Comparison of ENCODE assay signal across 8 cellular contexts in genomic region chr1:84573967-84574842, GRCh38. TPM values are rescaled to one million over a fixed set of nuclear protein-coding genes. Genes with fewer than 3 reads are reported as not detected.
DNase-seq lines count a peak whose midpoint lies in the region; ATAC-seq, FAIRE-seq and TF ChIP-seq lines count a peak whose summit lies in the region.

TSS of gene CTBS (minus strand) at chr1:84574440. CDS start at chr1:84574415, 25 bp downstream.

- H3K9me3 ChIP-seq in keratinocyte (ENCODE audit: control insufficient read depth, low read depth, low read length): no peaks in the 10 kb centered on the region

- peak within 1 kb of the TSS; percentile 98 for H3K27ac ChIP-seq in keratinocyte (ENCODE audit: control insufficient read depth, insufficient read depth, low read length)

- no peaks in the 10 kb centered on the region for H3K27me3 ChIP-seq in keratinocyte (ENCODE audit: control insufficient read depth, extremely low read depth, insufficient read depth, low read length)

- FAIRE-seq in keratinocyte (lab: Jason Lieb, UNC): no peak

- no peaks in the 10 kb centered on the region for H3K9me1 ChIP-seq in keratinocyte (ENCODE audit: control insufficient read depth, extremely low read depth, insufficient read depth, low read length)

- peak within 1 kb of the TSS; percentile 99 for H3K4me2 ChIP-seq in keratinocyte (ENCODE audit: control insufficient read depth, extremely low read depth, insufficient read depth, low read depth, low read length)

- H3K79me2 ChIP-seq in keratinocyte (ENCODE audit: control insufficient read depth, insufficient read depth, low read length): peaks cover 3% of the 10 kb centered on the region

- TF ChIP-seq CTCF in AG09319 (IDR thresholded peaks at IDR 0.05; ENCODE audit: low read depth, low read length): no peak
- no peak for TF ChIP-seq CTCF in keratinocyte (optimal IDR thresholded peaks at IDR 0.05 in 1 of 3, IDR thresholded peaks at IDR 0.05 in 1 of 3, conservative IDR thresholded peaks at IDR 0.05 in 1 of 3; ENCODE audit: extremely low read depth in 1 of 3, insufficient read depth in 2 of 3, low read length in 3 of 3)

- H2AFZ ChIP-seq in keratinocyte (ENCODE audit: control insufficient read depth, low read length): peak within 1 kb of the TSS; percentile 97

- dilution Hi-C loops in keratinocyte (cut with MboI; ENCODE audit: extremely low pct_ligation_motif_present, low sequenced_read_pairs): no loop called here

- peak; percentile 85 for ATAC-seq in GM19023 (IDR thresholded peaks at IDR 0.05; ENCODE audit: unreplicated experiment)
- peak; percentile 85 for ATAC-seq in HG03196 (IDR thresholded peaks at IDR 0.05; ENCODE audit: unreplicated experiment)

- peak within 1 kb of the TSS; percentile 75 to 93 (median 91) for H3K4me3 ChIP-seq in keratinocyte (ENCODE audit: control insufficient read depth in 2 of 3, extremely low read depth in 1 of 3, insufficient read depth in 2 of 3, low read depth in 1 of 3, low read length in 3 of 3)

- no peaks in the 10 kb centered on the region for H4K20me1 ChIP-seq in keratinocyte (ENCODE audit: control insufficient read depth, extremely low read depth, insufficient read depth, low read length)

- DNase-seq in AG09319 (ENCODE audit: extremely low read depth, low read depth) (peak; percentile 64), NCI-H345 treated with DMSO at 0.1 percent for 48 hours (lab: John Stamatoyannopoulos, UW; ENCODE audit: unreplicated experiment) (peak; percentile 74), cerebellar nuclear complex (lab: John Stamatoyannopoulos, UW) (peak; percentile 27 to 33), keratinocyte (ENCODE audit: low read depth, low spot score) (no peak)
- peak; percentile 86 for DNase-seq in activated CD4-positive, CD25-positive, alpha-beta regulatory T cell treated with anti-CD3 and anti-CD28 coated beads, Interleukin-2, amount 50 U/mL, for 72 hours
- peak; percentile 73 to 78 for DNase-seq in stimulated activated CD4-positive, alpha-beta T cell treated with anti-CD3 and anti-CD28 coated beads, Interleukin-15, amount 100 ng/mL, for 1 hour (ENCODE audit: low read depth in 1 of 2, low spot score in 1 of 2)

- peak within 1 kb of the TSS; percentile 98 for H3K9ac ChIP-seq in keratinocyte (ENCODE audit: control insufficient read depth, extremely low read depth, insufficient read depth, low read length)

- peaks cover 0 to 4% of the 10 kb centered on the region in 2 experiments for H3K36me3 ChIP-seq in keratinocyte (ENCODE audit: control insufficient read depth in 2 of 2, extremely low read depth in 1 of 2, insufficient read depth in 2 of 2, low read length in 2 of 2)

- peaks cover 29% of the 10 kb centered on the region for H3K4me1 ChIP-seq in keratinocyte (ENCODE audit: control insufficient read depth, extremely low read depth, insufficient read depth, low read length)

RNA-seq across cellular contexts. Expression of gene CTBS, which starts in this region (rescaled TPM):
- polyA plus RNA-seq in keratinocyte: 11.7 to 16.7 TPM (median 13.7 TPM) in 3 replicates
- 16.5 TPM for polyA plus RNA-seq in keratinocyte (2011; ENCODE audit: low read depth)
- 10.2 and 18.4 TPM in 2 replicates for polyA plus RNA-seq in keratinocyte (2011; cell fraction: cytosol; rRNA removed)
- 10.2 and 12.7 TPM in 2 replicates for polyA plus RNA-seq in keratinocyte (2011; cell fraction: nucleus; rRNA removed)
- 9.2 and 11.3 TPM in 2 replicates for polyA plus RNA-seq in keratinocyte (2012; ENCODE audit: low replicate concordance)
- 1.7 to 11.8 TPM (median 7.5 TPM) in 3 replicates for polyA minus RNA-seq in keratinocyte
- 13.6 TPM for polyA minus RNA-seq in keratinocyte (2011; cell fraction: cytosol; rRNA and poly(A)+ RNA removed)
- 5.4 and 8.7 TPM in 2 replicates for polyA minus RNA-seq in keratinocyte (2011; cell fraction: nucleus; rRNA and poly(A)+ RNA removed)
